Comparison of ENCODE assay signal across 8 cellular contexts in the genomic region with DNA sequence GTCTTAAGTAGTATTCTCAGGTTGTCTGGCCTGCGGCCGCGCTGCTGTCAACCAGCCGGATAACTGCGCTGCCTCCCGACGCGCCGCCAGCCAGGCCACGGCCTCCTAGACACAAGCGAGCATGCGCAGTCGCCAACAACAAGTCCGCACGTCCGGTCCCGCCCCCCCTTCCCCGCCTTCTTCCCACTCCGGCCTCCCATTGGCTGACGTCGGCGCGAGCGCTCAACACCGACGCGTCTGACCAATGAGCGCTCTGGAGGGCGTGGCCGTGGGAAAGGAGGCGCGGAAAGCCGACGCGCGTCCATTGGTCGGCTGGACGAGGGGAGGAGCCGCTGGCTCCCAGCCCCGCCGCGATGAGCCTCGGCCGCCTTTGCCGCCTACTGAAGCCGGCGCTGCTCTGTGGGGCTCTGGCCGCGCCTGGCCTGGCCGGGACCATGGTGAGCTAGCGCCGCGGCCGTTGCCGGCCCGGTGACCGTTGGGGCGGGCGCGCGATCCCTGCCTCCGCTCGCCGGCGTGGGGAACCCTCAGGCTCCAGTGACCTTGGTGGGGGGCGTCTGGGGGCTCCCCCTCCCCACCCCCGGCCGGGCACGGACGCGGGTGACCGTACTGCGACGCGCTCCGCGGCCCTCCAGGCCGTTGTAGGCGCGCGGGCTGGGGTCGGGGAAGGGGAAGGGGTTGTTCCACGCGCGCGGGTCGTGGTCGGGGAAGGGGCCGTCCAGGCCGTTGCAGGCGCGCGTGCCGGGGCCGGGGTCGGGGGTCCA. TPM values are rescaled to one million over a fixed set of nuclear protein-coding genes. Genes with fewer than 3 reads are reported as not detected.
DNase-seq lines count a peak whose midpoint lies in the region; ATAC-seq and TF ChIP-seq lines count a peak whose summit lies in the region.

A gene with protein sequence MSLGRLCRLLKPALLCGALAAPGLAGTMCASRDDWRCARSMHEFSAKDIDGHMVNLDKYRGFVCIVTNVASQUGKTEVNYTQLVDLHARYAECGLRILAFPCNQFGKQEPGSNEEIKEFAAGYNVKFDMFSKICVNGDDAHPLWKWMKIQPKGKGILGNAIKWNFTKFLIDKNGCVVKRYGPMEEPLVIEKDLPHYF (plus strand): TSS at position 304 of the 761 bp plus-strand sequence. CDS start 50 bp downstream, at position 354.

- no peaks in the 10 kb centered on the region for H3K27me3 Mint-ChIP-seq in activated naive CD8-positive, alpha-beta T cell treated with anti-CD3 and anti-CD28 coated beads, Interleukin-2, amount 50 U/mL, for 24 hours

- H3K4me2 ChIP-seq in parathyroid adenoma (ENCODE audit: low read length) = peak within 1 kb of the TSS; percentile 83

- H3K36me3 ChIP-seq in parathyroid adenoma (ENCODE audit: control insufficient read depth, insufficient read depth, low read length) (no peaks in the 10 kb centered on the region), tibial nerve (peaks cover 3 to 32% (median 8%) of the 10 kb centered on the region in 3 donors)

- H3K4me3 Mint-ChIP-seq in activated naive CD8-positive, alpha-beta T cell treated with anti-CD3 and anti-CD28 coated beads, Interleukin-2, amount 50 U/mL, for 24 hours = peak within 1 kb of the TSS; percentile 76

- peak within 1 kb of the TSS; percentile 92 for H3K4me3 ChIP-seq in GM12864 (ENCODE audit: low read depth, low read length)
- peak within 1 kb of the TSS; percentile 92 for H3K4me3 ChIP-seq in parathyroid adenoma (ENCODE audit: low read depth, low read length)
- H3K4me3 ChIP-seq in tibial nerve = peak within 1 kb of the TSS; percentile 61 to 98 (median 82)

- DNase-seq in GM12864 (ENCODE audit: low read depth) (peak; percentile 96), NCI-H1417 treated with DMSO at 0.1 percent for 48 hours (lab: John Stamatoyannopoulos, UW) (peak; percentile 99), SW480 (ENCODE audit: low spot score) (peak; percentile 91), Right ventricle myocardium superior (peak; percentile 100), tibial nerve (ENCODE audit: low spot score in 2 of 2) (peak; percentile 99)
- DNase-seq in activated naive CD8-positive, alpha-beta T cell treated with anti-CD3 and anti-CD28 coated beads, Interleukin-2, amount 50 U/mL, for 24 hours = peak; percentile 99

- peaks cover 6% of the 10 kb centered on the region for H3K36me3 Mint-ChIP-seq in activated naive CD8-positive, alpha-beta T cell treated with anti-CD3 and anti-CD28 coated beads, Interleukin-2, amount 50 U/mL, for 24 hours (ENCODE audit: low read depth)

- no peak for TF ChIP-seq CTCF in GM12864 (IDR thresholded peaks at IDR 0.05; ENCODE audit: low read depth, low read length, missing control alignments)
- TF ChIP-seq CTCF in parathyroid adenoma (IDR thresholded peaks at IDR 0.05) = no peak
- TF ChIP-seq CTCF in tibial nerve (IDR thresholded peaks at IDR 0.05) = peak in 2 of 5 experiments; percentile 9 to 38

- 1% methylated on average over 45 of the region's 96 CpGs for WGBS in tibial nerve, 2 donors

- no peaks in the 10 kb centered on the region for H3K9me3 ChIP-seq in parathyroid adenoma (ENCODE audit: control insufficient read depth, low read length)
- no peaks in the 10 kb centered on the region for H3K9me3 ChIP-seq in tibial nerve

- H3K4me1 ChIP-seq in parathyroid adenoma (peaks cover 26% of the 10 kb centered on the region), tibial nerve (peaks cover 0 to 74% (median 54%) of the 10 kb centered on the region in 4 donors)

- H2AFZ ChIP-seq in parathyroid adenoma = peak within 1 kb of the TSS; percentile 80

- H3K27ac Mint-ChIP-seq in activated naive CD8-positive, alpha-beta T cell treated with anti-CD3 and anti-CD28 coated beads, Interleukin-2, amount 50 U/mL, for 24 hours = peak within 1 kb of the TSS; percentile 84

- ATAC-seq in HG02759 (IDR thresholded peaks at IDR 0.05; ENCODE audit: unreplicated experiment) (peak; percentile 72), Right ventricle myocardium superior (ENCODE audit: poor library complexity) (peak; percentile 87)
- peak; percentile 67 for ATAC-seq in activated naive CD8-positive, alpha-beta T cell treated with anti-CD3 and anti-CD28 coated beads, Interleukin-2, amount 50 U/mL, for 24 hours

- peaks cover 4% of the 10 kb centered on the region for H3K79me2 ChIP-seq in parathyroid adenoma

- no peaks in the 10 kb centered on the region for H3K9me3 Mint-ChIP-seq in activated naive CD8-positive, alpha-beta T cell treated with anti-CD3 and anti-CD28 coated beads, Interleukin-2, amount 50 U/mL, for 24 hours

- H3K27me3 ChIP-seq in parathyroid adenoma (ENCODE audit: control insufficient read depth, insufficient read depth, low read length) (no peaks in the 10 kb centered on the region), tibial nerve (no peaks in the 10 kb centered on the region)

- H3K4me1 Mint-ChIP-seq in activated naive CD8-positive, alpha-beta T cell treated with anti-CD3 and anti-CD28 coated beads, Interleukin-2, amount 50 U/mL, for 24 hours = peaks cover 46% of the 10 kb centered on the region

- peak; percentile 88 to 98 for TF ChIP-seq POLR2A in tibial nerve (IDR thresholded peaks at IDR 0.05)

- peak; percentile 95 to 98 for TF ChIP-seq EP300 in tibial nerve (IDR thresholded peaks at IDR 0.05)

- intact Hi-C loops in Right ventricle myocardium superior (cut with DNase I) = loop anchor here (5.0 kb wide), 1 partner anchor 82 kb away; a partner anchor contains a TSS

- H3K27ac ChIP-seq in parathyroid adenoma = peak within 1 kb of the TSS; percentile 83
- peak within 1 kb of the TSS; percentile 91 to 99 (median 97) for H3K27ac ChIP-seq in tibial nerve

- peak within 1 kb of the TSS; percentile 89 for H3K9ac ChIP-seq in parathyroid adenoma

RNA-seq across cellular contexts. Expression of the gene that starts here (rescaled TPM):
- total RNA-seq in Right ventricle myocardium superior (345 TPM), tibial nerve (100 to 1,000 TPM; 337 to 518 (median 493) TPM)

Comparison
In these comparisons a context has a peak if more than half of its experiments do, and no peak if none do; other contexts are left out.
1. Peak in every context shown above with its lines: DNase-seq, ATAC-seq, H3K4me3 ChIP-seq and H3K27ac ChIP-seq.